8 cellular contexts compared by ENCODE assay signal in genomic region chr10:68406111-68406814, GRCh38. TPM values are rescaled to one million over a fixed set of nuclear protein-coding genes. Genes with fewer than 3 reads are reported as not detected.
DNase-seq lines count a peak whose midpoint lies in the region; ATAC-seq lines count a peak whose summit lies in the region.

No MANE protein-coding gene starts in this region.

- ATAC-seq in GM21447 (IDR thresholded peaks at IDR 0.05; ENCODE audit: unreplicated experiment), result peak; percentile 48

- in situ Hi-C loops in G401 (cut with HindIII; ENCODE audit: low sequenced_read_pairs), result no loop called here

- DNase-seq in G401 (ENCODE audit: low spot score), result peak; percentile 60
- peak in 41 of 76 experiments; percentile 2 to 46 (median 19) for DNase-seq in HUDEP-2 (lab: John Stamatoyannopoulos, UW; ENCODE audit: unreplicated experiment in 76 of 76)
- DNase-seq in SHP77 (lab: John Stamatoyannopoulos, UW), result peak; percentile 3 to 5
- DNase-seq in astrocyte of the hippocampus (ENCODE audit: low read depth, low spot score), result peak; percentile 86
- peak; percentile 81 for DNase-seq in hepatic stellate cell (ENCODE audit: low spot score)
- peak; percentile 7 for DNase-seq in pulmonary artery endothelial cell (ENCODE audit: low read depth, low spot score)
- no peak for DNase-seq in central memory CD4-positive, alpha-beta T cell

RNA-seq across cellular contexts. Expression of gene RUFY2, which starts 0.8 kb away (rescaled TPM):
- 8.5 and 10.3 TPM in 2 replicates for total RNA-seq in G401 (2014; rRNA removed; shearing (Covaris generic))
- 15.0 and 18.4 TPM in 2 replicates for total RNA-seq in pulmonary artery endothelial cell
